ENCODE assay signal across 8 cellular contexts in genomic region chr10:32055478-32056135, GRCh38. TPM values are rescaled to one million over a fixed set of nuclear protein-coding genes. Genes with fewer than 3 reads are reported as not detected.
DNase-seq lines count a peak whose midpoint lies in the region; ATAC-seq and TF ChIP-seq lines count a peak whose summit lies in the region.

No MANE protein-coding gene starts in this region.

- H3K27ac ChIP-seq in esophagus (ENCODE audit: low read depth in 2 of 2, low read length in 1 of 2) = peak overlapping the region; percentile 99
- peak overlapping the region; percentile 96 for H3K27ac ChIP-seq in muscle layer of duodenum (ENCODE audit: low read length)

- peaks cover 45% of the 10 kb centered on the region for H3K36me3 Mint-ChIP-seq in activated T-cell treated with anti-CD3 and anti-CD28 coated beads, Interleukin-2, amount 50 U/mL, for 24 hours (ENCODE audit: low read depth)
- peaks cover 50% of the 10 kb centered on the region for H3K36me3 Mint-ChIP-seq in stimulated activated effector memory CD8-positive, alpha-beta T cell treated with anti-CD3 and anti-CD28 coated beads, Interleukin-12 subunit alpha, Interleukin-12 subunit beta, amount 100 ng/mL, for 72 hours

- no peaks in the 10 kb centered on the region for H3K9me3 ChIP-seq in esophagus (ENCODE audit: control insufficient read depth in 2 of 2, insufficient read depth in 1 of 2, low read depth in 1 of 2, low read length in 1 of 2)
- no peaks in the 10 kb centered on the region for H3K9me3 ChIP-seq in muscle layer of duodenum (ENCODE audit: control insufficient read depth in 1 of 2, low read length in 2 of 2)

- ATAC-seq in GM18909 (IDR thresholded peaks at IDR 0.05; ENCODE audit: poor library complexity, unreplicated experiment) (peak; percentile 53), HG03159 (IDR thresholded peaks at IDR 0.05; ENCODE audit: unreplicated experiment) (peak; percentile 62)
- ATAC-seq in stimulated activated effector memory CD8-positive, alpha-beta T cell treated with anti-CD3 and anti-CD28 coated beads, Interleukin-12 subunit alpha, Interleukin-12 subunit beta, amount 100 ng/mL, for 72 hours = peak; percentile 70

- peak; percentile 19; the same call in 1 of the 2 replicates for TF ChIP-seq CTCF in BJ (IDR thresholded peaks at IDR 0.05; ENCODE audit: insufficient read depth, low read depth, low read length)

- CTCF ChIA-PET in BJ (lab: Yijun Ruan, JAX) = interaction anchor here (1.2 kb wide), 1 partner anchor 201 kb away, joined by 3 read pairs; no protein-coding TSS in a partner anchor

- POLR2A ChIA-PET in BJ (lab: Charles Lee) = interaction anchor here (0.6 to 0.7 kb wide), 3 partner anchors 13 to 734 kb away, joined by 5 read pairs; no protein-coding TSS in a partner anchor

- peaks cover 47% of the 10 kb centered on the region for H3K4me1 Mint-ChIP-seq in activated T-cell treated with anti-CD3 and anti-CD28 coated beads, Interleukin-2, amount 50 U/mL, for 24 hours (ENCODE audit: low read depth)
- peaks cover 30% of the 10 kb centered on the region for H3K4me1 Mint-ChIP-seq in stimulated activated effector memory CD8-positive, alpha-beta T cell treated with anti-CD3 and anti-CD28 coated beads, Interleukin-12 subunit alpha, Interleukin-12 subunit beta, amount 100 ng/mL, for 72 hours

- H3K4me3 ChIP-seq in BJ (ENCODE audit: low read depth, low read length) = peak overlapping the region; percentile 78
- peak overlapping the region; percentile 93 to 98 for H3K4me3 ChIP-seq in esophagus (ENCODE audit: low read depth in 1 of 2, low read length in 2 of 2)
- peak overlapping the region; percentile 96 to 98 for H3K4me3 ChIP-seq in muscle layer of duodenum (ENCODE audit: low read depth in 1 of 2, low read length in 2 of 2)

- H3K27me3 ChIP-seq in BJ (ENCODE audit: control insufficient read depth, insufficient read depth, low read length) (no peaks in the 10 kb centered on the region), esophagus (ENCODE audit: control insufficient read depth in 1 of 2, insufficient read depth in 2 of 2, low read length in 2 of 2) (no peaks in the 10 kb centered on the region), muscle layer of duodenum (ENCODE audit: low read depth, low read length) (no peaks in the 10 kb centered on the region)

- H3K4me3 Mint-ChIP-seq in activated T-cell treated with anti-CD3 and anti-CD28 coated beads, Interleukin-2, amount 50 U/mL, for 24 hours = peak overlapping the region; percentile 97
- H3K4me3 Mint-ChIP-seq in stimulated activated effector memory CD8-positive, alpha-beta T cell treated with anti-CD3 and anti-CD28 coated beads, Interleukin-12 subunit alpha, Interleukin-12 subunit beta, amount 100 ng/mL, for 72 hours = peak overlapping the region; percentile 96

- H3K4me1 ChIP-seq in esophagus (ENCODE audit: control insufficient read depth in 2 of 2, insufficient read depth in 2 of 2, low read length in 1 of 2) (peaks cover 0 to 2% of the 10 kb centered on the region in 2 donors), muscle layer of duodenum (ENCODE audit: control insufficient read depth in 1 of 2, insufficient read depth in 2 of 2, low read length in 2 of 2) (peaks cover 5 to 24% of the 10 kb centered on the region in 2 donors)

- WGBS in esophagus, 2 donors = 0 to 1% methylated on average over 57 to 59 of the region's 59 CpGs

- DNase-seq in BJ (ENCODE audit: low read depth) (no peak), NOMO-1 treated with dmso at 0.1 percent for 144 hours (lab: John Stamatoyannopoulos, UW; ENCODE audit: unreplicated experiment) (peak; percentile 45)
- no peak for DNase-seq in activated T-cell treated with anti-CD3 and anti-CD28 coated beads, Interleukin-2, amount 50 U/mL, for 24 hours
- peak in 1 of 2 donors; percentile 82 for DNase-seq in stimulated activated effector memory CD8-positive, alpha-beta T cell treated with anti-CD3 and anti-CD28 coated beads, Interleukin-12 subunit alpha, Interleukin-12 subunit beta, amount 100 ng/mL, for 72 hours (ENCODE audit: low spot score in 2 of 2)

- no peaks in the 10 kb centered on the region for H3K9me3 Mint-ChIP-seq in activated T-cell treated with anti-CD3 and anti-CD28 coated beads, Interleukin-2, amount 50 U/mL, for 24 hours
- H3K9me3 Mint-ChIP-seq in stimulated activated effector memory CD8-positive, alpha-beta T cell treated with anti-CD3 and anti-CD28 coated beads, Interleukin-12 subunit alpha, Interleukin-12 subunit beta, amount 100 ng/mL, for 72 hours = no peaks in the 10 kb centered on the region

- H3K36me3 ChIP-seq in BJ (ENCODE audit: control insufficient read depth, insufficient read depth, low read length) = no peaks in the 10 kb centered on the region
- H3K36me3 ChIP-seq in esophagus (ENCODE audit: control insufficient read depth in 2 of 2, insufficient read depth in 2 of 2, low read length in 1 of 2) = no peaks in the 10 kb centered on the region
- H3K36me3 ChIP-seq in muscle layer of duodenum (ENCODE audit: control insufficient read depth in 1 of 2, insufficient read depth in 2 of 2, low read length in 2 of 2) = peaks cover 0 to 5% of the 10 kb centered on the region in 2 donors

- H3K27ac Mint-ChIP-seq in activated T-cell treated with anti-CD3 and anti-CD28 coated beads, Interleukin-2, amount 50 U/mL, for 24 hours = peak overlapping the region; percentile 97
- peak overlapping the region; percentile 96 for H3K27ac Mint-ChIP-seq in stimulated activated effector memory CD8-positive, alpha-beta T cell treated with anti-CD3 and anti-CD28 coated beads, Interleukin-12 subunit alpha, Interleukin-12 subunit beta, amount 100 ng/mL, for 72 hours

- no peaks in the 10 kb centered on the region for H3K27me3 Mint-ChIP-seq in activated T-cell treated with anti-CD3 and anti-CD28 coated beads, Interleukin-2, amount 50 U/mL, for 24 hours

RNA-seq across cellular contexts. Expression of gene KIF5B, which starts 0.6 kb away (rescaled TPM):
- polyA plus RNA-seq in BJ (2011; rRNA removed) = 28.8 and 53.7 TPM in 2 replicates
- polyA minus RNA-seq in BJ (2011; rRNA and poly(A)+ RNA removed) = 24.6 and 34.1 TPM in 2 replicates
- 10 to 100 TPM; 24.5 to 30.3 TPM for polyA plus RNA-seq in esophagus
